In the genomic region with DNA sequence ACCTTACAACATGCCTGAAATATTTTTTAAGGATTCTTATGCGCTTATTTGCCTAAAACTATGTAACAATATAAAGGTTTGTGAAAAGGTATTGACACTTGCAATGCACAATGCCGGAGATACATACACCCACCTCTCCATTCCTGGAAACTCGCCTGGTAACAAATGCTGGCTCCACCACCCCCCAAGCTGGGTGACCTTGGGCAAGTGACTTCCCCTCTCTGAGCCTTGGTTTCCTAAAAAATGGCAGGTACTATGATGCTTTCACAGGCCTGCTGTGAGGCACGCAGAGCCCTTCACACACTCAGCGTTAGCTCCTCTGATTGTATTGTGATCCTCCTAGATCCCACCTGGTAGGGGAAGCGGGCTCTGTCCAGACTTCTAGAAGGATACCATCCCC, we compare ENCODE assay signal across 20 cellular contexts. TPM values are rescaled to one million over a fixed set of nuclear protein-coding genes. Genes with fewer than 3 reads are reported as not detected.
DNase-seq lines count a peak whose midpoint lies in the region; ATAC-seq and TF ChIP-seq lines count a peak whose summit lies in the region.
"Had no signal": no experiment of that assay in that cellular context is flagged by ENCODE, and none has a peak within 500 bp of the region (broad histone marks: within the 10 kb centered on the region; RNA-seq: fewer than 3 reads in every experiment).

No MANE protein-coding gene starts in this region.

- POLR2A ChIA-PET in Caco-2 (lab: Charles Lee), result no interaction called here

- no peak overlapping the region for H3K4me2 ChIP-seq in Karpas-422 (ENCODE audit: low read depth, low read length, poor library complexity, severe bottlenecking)
- H3K4me2 ChIP-seq: SK-N-SH had no signal

- no peak for ATAC-seq in GM18519 (IDR thresholded peaks at IDR 0.05; ENCODE audit: low FRiP score, unreplicated experiment)

- BruUV-seq in Caco-2 (replicated peaks; lab: Mats Ljungman, UMichigan), result no TSS peak

- no peaks in the 10 kb centered on the region for H3K79me2 ChIP-seq in Karpas-422 (ENCODE audit: low read length)

- CTCF ChIA-PET in Caco-2 (lab: Charles Lee), result interaction anchor here (1.0 kb wide), 1 partner anchor 35 kb away, joined by 4 read pairs; the partner anchor contains the start of gene TCN2

- intact Hi-C loops in Caco-2 (cut with micrococcal nuclease; ENCODE audit: unreplicated experiment), result no loop called here

- H3K9me2 ChIP-seq in Karpas-422 (replicated peaks; ENCODE audit: insufficient read depth, low read length), result no peaks in the 10 kb centered on the region
- H3K9me2 ChIP-seq: SK-N-SH had no signal

- 0 out of 2 replicates have a peak, but pooled peaks cover 19% of the 10 kb centered on the region for H4K20me1 ChIP-seq in Karpas-422 (ENCODE audit: insufficient read depth, low read depth, low read length)

- H3K4me1 ChIP-seq in Caco-2 (peaks cover 31% of the 10 kb centered on the region), mucosa of stomach (ENCODE audit: control insufficient read depth, insufficient read depth, low read length) (peaks cover 40% of the 10 kb centered on the region), Karpas-422 (ENCODE audit: low read length) (no peaks in the 10 kb centered on the region)

- H3K27ac ChIP-seq in 22Rv1 (peak overlapping the region; percentile 91), cingulate gyrus (ENCODE audit: low read depth, low read length) (peak overlapping the region; percentile 95), Karpas-422 (ENCODE audit: low read length) (no peak overlapping the region)

- no peak for TF ChIP-seq CTCF in 22Rv1 (IDR thresholded peaks at IDR 0.05)
- no peak for TF ChIP-seq CTCF in Caco-2 (IDR thresholded peaks at IDR 0.05; ENCODE audit: insufficient read depth in 1 of 2, low read depth in 1 of 2, low read length in 1 of 2, severe bottlenecking in 1 of 2, unreplicated experiment in 1 of 2)
- no peak for TF ChIP-seq CTCF in osteocyte (IDR thresholded peaks at IDR 0.05)

- H3K27ac Mint-ChIP-seq in Caco-2 (ENCODE audit: unreplicated experiment), result peak overlapping the region; percentile 90
- no peak overlapping the region for H3K27ac Mint-ChIP-seq in osteocyte (ENCODE audit: unreplicated experiment)

- H3K9ac ChIP-seq in mucosa of stomach (ENCODE audit: low read length) (peak overlapping the region; percentile 12), Karpas-422 (ENCODE audit: low read length) (no peak overlapping the region)
- H3K9ac ChIP-seq: SK-N-SH had no signal

- no peak overlapping the region for H2AFZ ChIP-seq in Karpas-422 (ENCODE audit: low read length)

- H3K9me3 ChIP-seq in Caco-2 (no peaks in the 10 kb centered on the region), mucosa of stomach (ENCODE audit: control insufficient read depth, low read length) (no peaks in the 10 kb centered on the region), Karpas-422 (ENCODE audit: low read length) (no peaks in the 10 kb centered on the region)
- H3K9me3 ChIP-seq: SK-N-SH had no signal

- peaks cover 16% of the 10 kb centered on the region for H3K36me3 Mint-ChIP-seq in Caco-2 (ENCODE audit: insufficient read depth, unreplicated experiment)
- H3K36me3 Mint-ChIP-seq in osteocyte (ENCODE audit: unreplicated experiment), result peaks cover 11% of the 10 kb centered on the region

- H3K36me3 ChIP-seq in Caco-2 (ENCODE audit: control insufficient read depth, insufficient read depth, low read length) (peaks cover 2% of the 10 kb centered on the region; the same call in 1 of the 2 replicates), mucosa of stomach (ENCODE audit: control insufficient read depth, insufficient read depth, low read length) (no peaks in the 10 kb centered on the region), Karpas-422 (ENCODE audit: insufficient read depth, low read length) (peaks cover 2% of the 10 kb centered on the region)

- H3K4me3 Mint-ChIP-seq in Caco-2 (ENCODE audit: unreplicated experiment), result peak overlapping the region; percentile 71
- no peak overlapping the region for H3K4me3 Mint-ChIP-seq in osteocyte (ENCODE audit: unreplicated experiment)

- H3K4me3 ChIP-seq in Caco-2 (ENCODE audit: low read depth, low read length), result no peak overlapping the region
- no peak overlapping the region for H3K4me3 ChIP-seq in mucosa of stomach (ENCODE audit: low read length)
- no peak overlapping the region for H3K4me3 ChIP-seq in Karpas-422 (ENCODE audit: low read length)

- H3K9me3 Mint-ChIP-seq in Caco-2 (ENCODE audit: unreplicated experiment) (no peaks in the 10 kb centered on the region), osteocyte (ENCODE audit: unreplicated experiment) (no peaks in the 10 kb centered on the region)

- no peaks in the 10 kb centered on the region for H3K27me3 Mint-ChIP-seq in Caco-2 (ENCODE audit: insufficient read depth, unreplicated experiment)
- peaks cover 30% of the 10 kb centered on the region for H3K27me3 Mint-ChIP-seq in osteocyte (ENCODE audit: unreplicated experiment)

- no peak for DNase-seq in Caco-2
- DNase-seq in Karpas-422, result no peak
- no peak for DNase-seq in HUDEP-2 (lab: John Stamatoyannopoulos, UW; ENCODE audit: unreplicated experiment in 76 of 76)
- no peak for DNase-seq in osteocyte (ENCODE audit: extremely low spot score, unreplicated experiment)
- DNase-seq: AML-193, GF-D8, GOT3, NCI-H1417 treated with DMSO at 0.1 percent for 48 hours, NCI-H187 treated with DMSO at 0.1 percent for 48 hours, NCI-H2227 treated with DMSO at 0.1 percent for 48 hours, NCI-H510A treated with DMSO at 0.1 percent for 48 hours, NCI-H774, SHP77 treated with DMSO at 0.1 percent for 48 hours, SK-N-SH had no signal

- H3K4me1 Mint-ChIP-seq in Caco-2 (ENCODE audit: low read depth, unreplicated experiment), result peaks cover 19% of the 10 kb centered on the region
- H3K4me1 Mint-ChIP-seq in osteocyte (ENCODE audit: unreplicated experiment), result peaks cover 10% of the 10 kb centered on the region

- no peaks in the 10 kb centered on the region for H3K27me3 ChIP-seq in Caco-2 (replicated peaks; ENCODE audit: control insufficient read depth, insufficient read depth, low read length)
- no peaks in the 10 kb centered on the region for H3K27me3 ChIP-seq in mucosa of stomach (ENCODE audit: control insufficient read depth, insufficient read depth, low read length)
- no peaks in the 10 kb centered on the region for H3K27me3 ChIP-seq in Karpas-422 (ENCODE audit: low read length)

RNA-seq across cellular contexts. Expression of gene GAL3ST1, which starts 2.3 kb away (rescaled TPM):
- 8.9 and 14.2 TPM in 2 replicates for total RNA-seq in Caco-2 (2022)
- total RNA-seq in Karpas-422 (2014; rRNA removed; shearing (Covaris generic); ENCODE audit: low replicate concordance), result not detected in 2 replicates
- total RNA-seq in osteocyte, result 0.21 and 0.46 TPM in 2 replicates
- total RNA-seq: MCF 10A, OCI-LY7 had no signal

RNA-seq across cellular contexts. Expression of gene PES1, which starts 19.5 kb away (rescaled TPM):
- total RNA-seq in Caco-2 (2022) (110 and 117 TPM in 2 replicates), osteocyte (71.6 and 73.5 TPM in 2 replicates)
- total RNA-seq in Karpas-422 (2014; rRNA removed; shearing (Covaris generic); ENCODE audit: low replicate concordance), result 93.6 and 110 TPM in 2 replicates

RNA-seq across cellular contexts. Expression of gene SEC14L6, which starts 25.7 kb away (rescaled TPM):
- total RNA-seq in Caco-2 (2022) (0.14 TPM in 1 of 2 replicates, not detected in the other), osteocyte (0.54 and 0.78 TPM in 2 replicates)
- total RNA-seq in Karpas-422 (2014; rRNA removed; shearing (Covaris generic); ENCODE audit: low replicate concordance), result not detected in 2 replicates
- total RNA-seq: MCF 10A, OCI-LY7 had no signal

RNA-seq across cellular contexts. Expression of gene TCN2, which starts 34.8 kb away (rescaled TPM):
- total RNA-seq in Caco-2 (2022), result 11.9 and 13.8 TPM in 2 replicates
- 0.18 and 0.93 TPM in 2 replicates for total RNA-seq in Karpas-422 (2014; rRNA removed; shearing (Covaris generic); ENCODE audit: low replicate concordance)
- total RNA-seq in osteocyte, result 57.7 and 58.1 TPM in 2 replicates
